8 cellular contexts compared by ENCODE assay signal in the genomic region with DNA sequence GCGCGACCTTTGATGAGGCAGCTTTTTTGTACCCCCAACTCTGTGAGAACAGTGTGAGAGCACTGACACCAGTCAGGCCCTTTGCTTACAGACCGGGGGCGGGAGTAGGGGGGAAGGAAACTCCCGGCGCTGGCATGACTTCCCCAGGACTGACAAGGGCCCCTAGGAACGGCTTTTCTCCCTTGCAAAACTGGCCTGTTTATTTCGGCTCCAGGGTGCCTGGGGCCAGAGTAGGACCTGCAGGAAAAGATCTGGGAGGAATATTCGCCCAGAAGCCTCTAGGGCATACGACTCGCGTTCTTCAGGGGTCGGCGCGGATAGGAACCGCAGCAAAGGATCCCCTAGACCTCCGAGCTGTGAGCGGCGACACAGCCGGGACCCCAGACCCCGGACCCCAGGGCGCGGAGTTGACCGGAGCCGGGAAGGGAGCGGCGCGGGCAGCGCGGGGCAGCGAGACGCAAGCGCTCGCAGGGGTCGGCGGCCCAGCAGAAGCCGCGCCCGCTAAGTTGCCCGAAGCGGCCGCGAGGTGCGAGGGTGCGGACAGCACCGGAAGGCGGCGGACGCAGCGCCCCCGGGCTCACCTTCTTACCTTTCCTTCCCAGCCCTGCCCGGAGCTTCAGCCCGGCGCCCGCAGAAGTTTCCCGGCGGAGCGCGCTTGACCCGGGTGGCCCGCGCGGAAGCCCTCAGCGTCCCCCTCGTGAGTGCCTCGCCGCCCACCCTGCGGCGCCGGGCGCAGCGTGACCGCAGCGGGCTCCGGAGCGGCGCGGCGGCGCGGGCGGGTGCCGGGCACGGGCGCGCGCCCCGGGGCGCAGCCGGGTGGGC. TPM values are rescaled to one million over a fixed set of nuclear protein-coding genes. Genes with fewer than 3 reads are reported as not detected.
DNase-seq lines count a peak whose midpoint lies in the region; ATAC-seq and TF ChIP-seq lines count a peak whose summit lies in the region.

A gene with protein sequence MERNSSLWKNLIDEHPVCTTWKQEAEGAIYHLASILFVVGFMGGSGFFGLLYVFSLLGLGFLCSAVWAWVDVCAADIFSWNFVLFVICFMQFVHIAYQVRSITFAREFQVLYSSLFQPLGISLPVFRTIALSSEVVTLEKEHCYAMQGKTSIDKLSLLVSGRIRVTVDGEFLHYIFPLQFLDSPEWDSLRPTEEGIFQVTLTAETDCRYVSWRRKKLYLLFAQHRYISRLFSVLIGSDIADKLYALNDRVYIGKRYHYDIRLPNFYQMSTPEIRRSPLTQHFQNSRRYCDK (minus strand): TSS at position 771 of the 822 bp plus-strand sequence. CDS start 18,105 bp downstream, outside the sequence.

- peaks cover 2% of the 10 kb centered on the region for H3K4me1 Mint-ChIP-seq in activated CD4-positive, alpha-beta T cell treated with anti-CD3 and anti-CD28 coated beads for 36 hours

- peaks cover 38% of the 10 kb centered on the region for H3K27me3 Mint-ChIP-seq in activated CD4-positive, alpha-beta T cell treated with anti-CD3 and anti-CD28 coated beads for 36 hours

- no peak for TF ChIP-seq CTCF in ascending aorta (IDR thresholded peaks at IDR 0.05)
- TF ChIP-seq CTCF in gastrocnemius medialis (IDR thresholded peaks at IDR 0.05 in 4 of 5, conservative IDR thresholded peaks at IDR 0.05 in 1 of 5) = peak in 2 of 5 experiments; percentile 9 to 30

- H3K27ac ChIP-seq in HUES64 (ENCODE audit: low read depth, low read length) (no peak within 1 kb of the TSS), ascending aorta (no peak within 1 kb of the TSS), gastrocnemius medialis (peak within 1 kb of the TSS; percentile 96 to 99 (median 99))

- H3K4me1 ChIP-seq in HUES64 (ENCODE audit: insufficient read depth, low read length) = peaks cover 29% of the 10 kb centered on the region
- peaks cover 0 to 3% of the 10 kb centered on the region in 2 donors for H3K4me1 ChIP-seq in ascending aorta
- peaks cover 19 to 50% of the 10 kb centered on the region in 2 donors for H3K4me1 ChIP-seq in gastrocnemius medialis

- H3K4me3 Mint-ChIP-seq in activated CD4-positive, alpha-beta T cell treated with anti-CD3 and anti-CD28 coated beads for 36 hours = no peak within 1 kb of the TSS

- peak within 1 kb of the TSS; percentile 69 for H3K4me3 ChIP-seq in HUES64 (ENCODE audit: low read length)
- H3K4me3 ChIP-seq in ascending aorta = peak within 1 kb of the TSS; percentile 44 to 63
- peak within 1 kb of the TSS; percentile 50 for H3K4me3 ChIP-seq in iPS-11a (ENCODE audit: low read depth, low read length)
- peak within 1 kb of the TSS; percentile 69 to 79 (median 77) for H3K4me3 ChIP-seq in gastrocnemius medialis

- no peaks in the 10 kb centered on the region for H3K9me3 ChIP-seq in HUES64 (ENCODE audit: insufficient read depth, low read depth, low read length)
- H3K9me3 ChIP-seq in ascending aorta = no peaks in the 10 kb centered on the region
- no peaks in the 10 kb centered on the region for H3K9me3 ChIP-seq in gastrocnemius medialis

- peak; percentile 28 to 65 for TF ChIP-seq POLR2A in gastrocnemius medialis (IDR thresholded peaks at IDR 0.05)

- H3K27ac Mint-ChIP-seq in activated CD4-positive, alpha-beta T cell treated with anti-CD3 and anti-CD28 coated beads for 36 hours = no peak within 1 kb of the TSS

- peak within 1 kb of the TSS; percentile 59 for H3K9ac ChIP-seq in HUES64 (ENCODE audit: low read depth, low read length)

- POLR2A ChIA-PET in activated CD4-positive, alpha-beta T cell treated with anti-CD3 and anti-CD28 coated beads for 36 hours (lab: Charles Lee) = no interaction called here

- H3K9me3 Mint-ChIP-seq in activated CD4-positive, alpha-beta T cell treated with anti-CD3 and anti-CD28 coated beads for 36 hours (ENCODE audit: low read depth) = no peaks in the 10 kb centered on the region

- intact Hi-C loops in activated CD4-positive, alpha-beta T cell treated with anti-CD3 and anti-CD28 coated beads for 36 hours (cut with DNase I, micrococcal nuclease) = no loop called here
- intact Hi-C loops in ascending aorta (cut with DNase I) (no loop called here), gastrocnemius medialis (cut with DNase I; ENCODE audit: low total_unique reads) (loop anchor here (2.0 kb wide), 2 partner anchors 99 to 147 kb away; no protein-coding TSS in a partner anchor)

- CTCF ChIA-PET in activated CD4-positive, alpha-beta T cell treated with anti-CD3 and anti-CD28 coated beads for 36 hours (lab: Charles Lee) = no interaction called here

- in situ Hi-C loops in gastrocnemius medialis (cut with MboI; ENCODE audit: low sequenced_read_pairs in 4 of 4) = loop anchor here in 1 of 4 donors (5.0 kb wide), 1 partner anchor 93 kb away; no protein-coding TSS in a partner anchor

- WGBS in HUES64 = 2% methylated on average over 90 of the region's 90 CpGs

- ATAC-seq in activated CD4-positive, alpha-beta T cell treated with anti-CD3 and anti-CD28 coated beads for 36 hours = peak; percentile 33
- ATAC-seq in gastrocnemius medialis (peak; percentile 51 to 63), GM18858 (IDR thresholded peaks at IDR 0.05; ENCODE audit: unreplicated experiment) (no peak)

- DNase-seq in activated CD4-positive, alpha-beta T cell treated with anti-CD3 and anti-CD28 coated beads for 36 hours = peak; percentile 11
- DNase-seq in activated CD4-positive, alpha-beta T cell treated with anti-CD3 and anti-CD28 coated beads for 1 hour = no peak
- DNase-seq in ascending aorta (ENCODE audit: low spot score in 2 of 2) (no peak), gastrocnemius medialis (peak; percentile 53 to 78)
- no peak for DNase-seq in activated effector memory CD4-positive, alpha-beta T cell treated with Interleukin-2 at 50 U/mL for 16 hours

- H3K36me3 ChIP-seq in HUES64 (ENCODE audit: insufficient read depth, low read length) (no peaks in the 10 kb centered on the region), ascending aorta (no peaks in the 10 kb centered on the region), gastrocnemius medialis (no peaks in the 10 kb centered on the region)

- H3K27me3 ChIP-seq in HUES64 (ENCODE audit: insufficient read depth, low read length) = peaks cover 33% of the 10 kb centered on the region
- H3K27me3 ChIP-seq in ascending aorta = peaks cover 7% of the 10 kb centered on the region
- H3K27me3 ChIP-seq in gastrocnemius medialis = no peaks in the 10 kb centered on the region

- no peaks in the 10 kb centered on the region for H3K36me3 Mint-ChIP-seq in activated CD4-positive, alpha-beta T cell treated with anti-CD3 and anti-CD28 coated beads for 36 hours (ENCODE audit: low read depth)

RNA-seq across cellular contexts. Expression of the gene that starts here (rescaled TPM):
- total RNA-seq in activated CD4-positive, alpha-beta T cell treated with anti-CD3 and anti-CD28 coated beads for 36 hours = not detected
- polyA plus RNA-seq in HUES64 (2013, experiment 1 of 2) = 2.7 TPM
- polyA plus RNA-seq in HUES64 (2013, experiment 2 of 2) = 2.5 TPM
- not detected for total RNA-seq in ascending aorta
- 100 to 1,000 TPM; 105 to 218 (median 179) TPM for total RNA-seq in gastrocnemius medialis

Comparison
In these comparisons a context has a peak if more than half of its experiments do, and no peak if none do; other contexts are left out.
1. RNA of the gene that starts here (total RNA-seq): 105 to 218 TPM in gastrocnemius medialis; not detected in activated CD4-positive, alpha-beta T cell treated with anti-CD3 and anti-CD28 coated beads for 36 hours and not detected in ascending aorta (single experiment); every median in the first group is over 100 times any median in the second.
2. Peak in DNase-seq and ATAC-seq in activated CD4-positive, alpha-beta T cell treated with anti-CD3 and anti-CD28 coated beads for 36 hours; RNA of the gene not detected or under 1 TPM.
3. DNase-seq: peak in gastrocnemius medialis (2 of 2); none in activated CD4-positive, alpha-beta T cell treated with anti-CD3 and anti-CD28 coated beads for 1 hour (single experiment), ascending aorta (0 of 2) and activated effector memory CD4-positive, alpha-beta T cell treated with Interleukin-2 at 50 U/mL for 16 hours (single experiment).
4. H3K27ac ChIP-seq: peak in gastrocnemius medialis (4 of 4); none in HUES64 (single experiment) and ascending aorta (0 of 2).
5. Peak in every context shown above with its lines, with median percentiles within 50 percentile points of each other: H3K4me3 ChIP-seq.